ENCODE assay signal across 8 cellular contexts in the genomic region with DNA sequence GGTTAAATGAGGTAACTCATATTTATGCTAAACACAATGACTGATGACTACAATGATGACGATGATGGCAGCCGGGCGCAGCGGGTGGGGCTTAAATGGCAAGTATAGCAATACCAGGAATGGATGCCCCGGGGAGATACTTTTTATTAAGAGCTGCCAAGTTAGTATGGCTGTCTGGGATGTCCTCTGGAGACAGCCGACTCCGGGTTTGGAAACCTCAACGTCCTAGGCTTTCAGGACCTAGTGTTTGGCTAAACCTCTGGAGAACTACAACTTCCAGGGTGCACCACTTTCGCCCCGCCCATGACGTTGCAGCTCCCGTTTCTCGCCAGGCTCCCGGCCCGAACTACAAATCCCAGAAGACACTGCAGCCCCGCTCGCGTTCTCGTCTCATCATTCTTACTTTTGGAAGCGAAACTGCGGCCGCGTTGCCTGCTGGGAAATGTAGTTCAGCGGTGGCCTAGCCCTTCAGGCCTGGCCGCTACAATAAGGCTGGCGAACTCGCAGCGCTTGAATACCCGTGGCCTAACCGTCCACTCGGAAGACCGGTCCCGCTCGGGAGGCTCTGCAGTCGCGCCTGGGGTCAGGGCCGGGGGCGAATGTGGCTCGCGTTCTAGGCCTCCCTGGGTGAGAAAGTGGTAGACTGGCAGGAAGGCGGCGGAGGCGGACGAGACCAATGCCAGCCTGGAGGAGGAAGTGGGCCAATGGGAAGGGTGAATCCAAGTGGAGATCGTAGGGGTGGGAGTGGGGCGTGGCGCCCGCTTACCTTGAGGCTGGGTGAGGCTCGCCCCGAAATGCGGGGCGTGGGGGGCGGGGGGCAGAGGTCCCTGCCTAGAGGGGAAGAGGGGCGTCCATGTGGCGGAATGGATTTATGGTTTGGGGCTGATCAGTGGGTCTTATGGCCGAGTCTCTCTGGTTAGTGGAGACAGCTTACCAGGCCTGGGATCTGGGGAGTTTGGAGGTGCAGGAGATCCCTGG. TPM values are rescaled to one million over a fixed set of nuclear protein-coding genes. Genes with fewer than 3 reads are reported as not detected.
DNase-seq lines count a peak whose midpoint lies in the region; ATAC-seq and TF ChIP-seq lines count a peak whose summit lies in the region.

SMARCAL1 (plus strand) TSS at position 463 of the 978 bp plus-strand sequence. CDS start 2,221 bp downstream, outside the sequence.

- WGBS in mammary epithelial cell (ENCODE audit: low coverage, missing lambda C conversion rate), result 9% methylated on average over 19 of the region's 56 CpGs

- no peaks in the 10 kb centered on the region for H3K36me3 ChIP-seq in ACC112 (ENCODE audit: insufficient read depth, low read length)
- peaks cover 3% of the 10 kb centered on the region for H3K36me3 ChIP-seq in mammary epithelial cell (ENCODE audit: insufficient read depth, low read length)
- peaks cover 17 to 22% (median 17%) of the 10 kb centered on the region in 3 donors for H3K36me3 ChIP-seq in skeletal muscle tissue (ENCODE audit: control insufficient read depth in 3 of 3, insufficient read depth in 3 of 3, low read length in 3 of 3)

- H3K9ac ChIP-seq in mammary epithelial cell (ENCODE audit: insufficient read depth, low read length) (peak within 1 kb of the TSS; percentile 83), skeletal muscle tissue (ENCODE audit: low read depth in 1 of 3, low read length in 3 of 3) (peak within 1 kb of the TSS; percentile 94 to 99 (median 95))

- H3K27ac ChIP-seq in ACC112 (ENCODE audit: low read depth, low read length) (peak within 1 kb of the TSS; percentile 66), VCaP (peak within 1 kb of the TSS; percentile 90), mammary epithelial cell (ENCODE audit: insufficient read depth, low read depth, low read length) (peak within 1 kb of the TSS; percentile 85), skeletal muscle tissue (ENCODE audit: low read depth, low read length) (peak within 1 kb of the TSS; percentile 90)

- intact Hi-C loops in mammary epithelial cell (cut with micrococcal nuclease), result loop anchor here (1.0 kb wide), 1 partner anchor 86 kb away; the partner anchor contains the start of gene RPL37A

- H3K79me2 ChIP-seq in ACC112 (ENCODE audit: control insufficient read depth, insufficient read depth, low read length, unreplicated experiment), result peaks cover 13% of the 10 kb centered on the region
- peaks cover 12% of the 10 kb centered on the region for H3K79me2 ChIP-seq in mammary epithelial cell (ENCODE audit: insufficient read depth, low read length)

- no TSS peak for BruUV-seq in mammary epithelial cell (replicated peaks; lab: Mats Ljungman, UMichigan)

- H3K27me3 ChIP-seq in ACC112 (ENCODE audit: insufficient read depth, low read length), result no peaks in the 10 kb centered on the region
- no peaks in the 10 kb centered on the region for H3K27me3 ChIP-seq in mammary epithelial cell (ENCODE audit: insufficient read depth, low read length)
- no peaks in the 10 kb centered on the region for H3K27me3 ChIP-seq in skeletal muscle tissue (ENCODE audit: control insufficient read depth in 3 of 3, insufficient read depth in 3 of 3, low read length in 3 of 3)

- DNase-seq in NCI-H2196 treated with DMSO at 0.1 percent for 48 hours (lab: John Stamatoyannopoulos, UW; ENCODE audit: unreplicated experiment) (peak; percentile 97), mammary epithelial cell (peak; percentile 95)

- in situ Hi-C loops in mammary epithelial cell (cut with MboI; ENCODE audit: low sequenced_read_pairs in 2 of 2), result loop anchor here in 1 of 2 donors (25.0 kb wide), 1 partner anchor 225 kb away; no protein-coding TSS in a partner anchor

- H3K4me3 ChIP-seq in ACC112 (ENCODE audit: low read depth, low read length) (peak within 1 kb of the TSS; percentile 87), mammary epithelial cell (replicated peaks in 1 of 3; ENCODE audit: insufficient read depth in 1 of 3, low read depth in 2 of 3, low read length in 3 of 3) (peak within 1 kb of the TSS; percentile 81 to 94 (median 89)), iPS-18c (ENCODE audit: insufficient read depth, low read depth, low read length) (peak within 1 kb of the TSS; percentile 73), skeletal muscle tissue (ENCODE audit: low read length in 3 of 3) (peak within 1 kb of the TSS; percentile 87 to 93 (median 92))

- CTCF ChIA-PET in mammary epithelial cell (lab: Charles Lee; ENCODE audit: low non-redundant PET), result interaction anchor here (0.6 kb wide), 1 partner anchor 1373 kb away, joined by 3 read pairs; no protein-coding TSS in a partner anchor

- dilution Hi-C loops in mammary epithelial cell (cut with HindIII; ENCODE audit: low sequenced_read_pairs), result no loop called here

- H3K4me2 ChIP-seq in mammary epithelial cell (ENCODE audit: insufficient read depth, low read depth, low read length), result peak within 1 kb of the TSS; percentile 70

- peaks cover 8% of the 10 kb centered on the region for H3K4me1 ChIP-seq in ACC112 (ENCODE audit: control insufficient read depth, insufficient read depth, low read length, unreplicated experiment)
- peaks cover 8% of the 10 kb centered on the region for H3K4me1 ChIP-seq in mammary epithelial cell (ENCODE audit: insufficient read depth, low read length)
- peaks cover 3 to 4% (median 3%) of the 10 kb centered on the region in 3 donors for H3K4me1 ChIP-seq in skeletal muscle tissue (ENCODE audit: control insufficient read depth in 3 of 3, insufficient read depth in 3 of 3, low read length in 3 of 3)

- TF ChIP-seq CTCF in VCaP (conservative IDR thresholded peaks at IDR 0.05) (no peak), mammary epithelial cell (conservative IDR thresholded peaks at IDR 0.05 in 1 of 2, IDR thresholded peaks at IDR 0.05 in 1 of 2; ENCODE audit: extremely low read depth in 1 of 2, insufficient read depth in 1 of 2, low read depth in 1 of 2, low read length in 2 of 2) (no peak)

- peak within 1 kb of the TSS; percentile 79 for H2AFZ ChIP-seq in ACC112 (ENCODE audit: low read length, unreplicated experiment)
- peak within 1 kb of the TSS; percentile 100 for H2AFZ ChIP-seq in mammary epithelial cell (ENCODE audit: low read depth, low read length)

- H3K9me3 ChIP-seq in mammary epithelial cell (replicated peaks; ENCODE audit: insufficient read depth, low read length), result no peaks in the 10 kb centered on the region
- H3K9me3 ChIP-seq in iPS-18c (ENCODE audit: control insufficient read depth, insufficient read depth, low read length), result no peaks in the 10 kb centered on the region
- H3K9me3 ChIP-seq in skeletal muscle tissue (ENCODE audit: control insufficient read depth in 3 of 3, low read length in 3 of 3), result no peaks in the 10 kb centered on the region

- H4K20me1 ChIP-seq in mammary epithelial cell (ENCODE audit: insufficient read depth, low read length), result no peaks in the 10 kb centered on the region

- peak; percentile 95 for ATAC-seq in GM18870 (IDR thresholded peaks at IDR 0.05; ENCODE audit: unreplicated experiment)
- peak; percentile 93 for ATAC-seq in HG03135 (IDR thresholded peaks at IDR 0.05; ENCODE audit: unreplicated experiment)

RNA-seq across cellular contexts. Expression of gene SMARCAL1, which starts in this region (rescaled TPM):
- total RNA-seq in mammary epithelial cell (10 to 100 TPM; 12.8 to 25.8 TPM), skeletal muscle tissue (13.0 TPM)
- polyA plus RNA-seq in mammary epithelial cell, result 24.6 TPM
- polyA minus RNA-seq in mammary epithelial cell, result 50.1 TPM

Comparison
In these comparisons a context has a peak if more than half of its experiments do, and no peak if none do; other contexts are left out.
1. Peak in every context shown above with its lines: DNase-seq, ATAC-seq, H3K4me3 ChIP-seq and H3K27ac ChIP-seq.